Comparison of ENCODE assay signal across 8 cellular contexts in genomic region chr2:178280261-178280852, GRCh38.
DNase-seq lines count a peak whose midpoint lies in the region; FAIRE-seq and TF ChIP-seq lines count a peak whose summit lies in the region.

No MANE protein-coding gene starts in this region.

- H3K9me3 ChIP-seq in SU-DHL-6 (ENCODE audit: insufficient read depth, low read length) (no peaks in the 10 kb centered on the region), neural cell (ENCODE audit: low read length) (no peaks in the 10 kb centered on the region), MG63 (no peaks in the 10 kb centered on the region)

- TF ChIP-seq CTCF in GM20000 (IDR thresholded peaks at IDR 0.05; ENCODE audit: extremely low read depth, missing control alignments) (peak; percentile 35), SU-DHL-6 (IDR thresholded peaks at IDR 0.05; ENCODE audit: insufficient read depth, low read length, poor library complexity, severe bottlenecking) (peak; percentile 36), neural cell (IDR thresholded peaks at IDR 0.05; ENCODE audit: poor library complexity, severe bottlenecking) (peak; percentile 34)

- H3K9me2 ChIP-seq in SU-DHL-6 (replicated peaks; ENCODE audit: insufficient read depth, low read length) = no peaks in the 10 kb centered on the region
- no peaks in the 10 kb centered on the region for H3K9me2 ChIP-seq in neural cell (ENCODE audit: insufficient read depth, low read length)

- H3K4me2 ChIP-seq in SU-DHL-6 (ENCODE audit: low read depth, low read length, poor library complexity, severe bottlenecking) (no peak overlapping the region), neural cell (ENCODE audit: low read length) (no peak overlapping the region)

- TF ChIP-seq EP300 in neural cell (conservative IDR thresholded peaks at IDR 0.05; ENCODE audit: poor library complexity, severe bottlenecking) = no peak

- H3K27ac ChIP-seq in SU-DHL-6 (ENCODE audit: low read depth, low read length) = no peak overlapping the region
- H3K27ac ChIP-seq in neural cell (ENCODE audit: low read length) = no peak overlapping the region

- no peak for TF ChIP-seq POLR2A in erythroblast (IDR thresholded peaks at IDR 0.05; ENCODE audit: low read length)

- H2AFZ ChIP-seq in SU-DHL-6 (ENCODE audit: low read depth, low read length, severe bottlenecking) (no peak overlapping the region), neural cell (ENCODE audit: low read depth, low read length) (no peak overlapping the region)

- H3K27me3 ChIP-seq in SU-DHL-6 (ENCODE audit: low read length) (no peaks in the 10 kb centered on the region), neural cell (ENCODE audit: insufficient read depth, low read depth, low read length) (no peaks in the 10 kb centered on the region), MG63 (no peaks in the 10 kb centered on the region)

- H3K79me2 ChIP-seq in SU-DHL-6 (ENCODE audit: insufficient read depth, low read length) (no peaks in the 10 kb centered on the region), neural cell (replicated peaks; ENCODE audit: insufficient read depth, low read length) (no peaks in the 10 kb centered on the region)

- peak; percentile 10 for DNase-seq in NOMO-1 treated with DMSO at 0.1 percent for 48 hours (lab: John Stamatoyannopoulos, UW; ENCODE audit: unreplicated experiment)
- no peak for DNase-seq in NOMO-1 treated with dmso at 0.1 percent for 144 hours (lab: John Stamatoyannopoulos, UW; ENCODE audit: unreplicated experiment)
- peak; percentile 54 for DNase-seq in GM20000 (ENCODE audit: low spot score)
- DNase-seq in HTR-8/SVneo (ENCODE audit: insufficient read length, low spot score) = peak; percentile 44
- DNase-seq in erythroblast (lab: John Stamatoyannopoulos, UW) = peak; percentile 70 to 80
- no peak for DNase-seq in MG63

- FAIRE-seq in HTR-8/SVneo (lab: Jason Lieb, UNC) = no peak

- H3K9ac ChIP-seq in SU-DHL-6 (ENCODE audit: low read length) = no peak overlapping the region
- H3K9ac ChIP-seq in neural cell (ENCODE audit: low read length) = no peak overlapping the region

- H3K36me3 ChIP-seq in SU-DHL-6 (ENCODE audit: low read length) (no peaks in the 10 kb centered on the region), neural cell (ENCODE audit: insufficient read depth, low read length) (no peaks in the 10 kb centered on the region), MG63 (no peaks in the 10 kb centered on the region)

- no peak overlapping the region for H3K4me3 ChIP-seq in SU-DHL-6 (ENCODE audit: insufficient read depth, low read length, poor library complexity, severe bottlenecking)
- no peak overlapping the region for H3K4me3 ChIP-seq in neural cell (ENCODE audit: low read length)
- H3K4me3 ChIP-seq in MG63 = no peak overlapping the region

- H4K20me1 ChIP-seq in SU-DHL-6 (ENCODE audit: low read depth, low read length) (no peaks in the 10 kb centered on the region), neural cell (ENCODE audit: insufficient read depth) (no peaks in the 10 kb centered on the region)

- no peak for TF ChIP-seq RAD21 in neural cell (conservative IDR thresholded peaks at IDR 0.05)

- H3F3A ChIP-seq in SU-DHL-6 (ENCODE audit: insufficient read depth) (no peaks in the 10 kb centered on the region), neural cell (ENCODE audit: insufficient read depth, low read length, poor library complexity, severe bottlenecking) (no peaks in the 10 kb centered on the region)

TF ChIP-seq in neural cell, 6 proteins besides CTCF, POLR2A, EP300 and RAD21:
- TF ChIP-seq SMC3 (conservative IDR thresholded peaks at IDR 0.05; ENCODE audit: poor library complexity) (no peak), MXI1 (conservative IDR thresholded peaks at IDR 0.05; ENCODE audit: poor library complexity, severe bottlenecking) (no peak), TAF1 (IDR thresholded peaks at IDR 0.05; ENCODE audit: low read depth) (no peak), EZH2 (IDR thresholded peaks at IDR 0.05; ENCODE audit: borderline replicate concordance, insufficient read depth, low read length, poor library complexity, severe bottlenecking) (no peak)

Comparison
In these comparisons a context has a peak if more than half of its experiments do, and no peak if none do; other contexts are left out.
1. DNase-seq: peak in NOMO-1 treated with DMSO at 0.1 percent for 48 hours (single experiment), GM20000 (single experiment), HTR-8/SVneo (single experiment) and erythroblast (2 of 2); none in NOMO-1 treated with dmso at 0.1 percent for 144 hours (single experiment) and MG63 (single experiment).
2. Peak in every context shown above with its lines, with median percentiles within 50 percentile points of each other: CTCF ChIP-seq.